ENCODE assay signal across 1 cellular context in genomic region chr1:50175711-50176562, GRCh38.
TF ChIP-seq lines count a peak whose summit lies in the region.

No MANE protein-coding gene starts in this region.

TF ChIP-seq in H1, 55 proteins besides CTCF, POLR2A, EP300 and RAD21 (continued from another document):
- no peak for TF ChIP-seq ATF2 (IDR thresholded peaks at IDR 0.05; ENCODE audit: low read length)
- TF ChIP-seq FOSL1 (IDR thresholded peaks at IDR 0.05; ENCODE audit: insufficient read depth, low read depth, low read length): no peak
- TF ChIP-seq KDM5A (IDR thresholded peaks at IDR 0.05; ENCODE audit: low read length): no peak
- no peak for TF ChIP-seq POU5F1 (IDR thresholded peaks at IDR 0.05; ENCODE audit: low read depth, low read length)
- TF ChIP-seq SIX5 (IDR thresholded peaks at IDR 0.05; ENCODE audit: low read depth, low read length): no peak
- TF ChIP-seq TEAD4 (IDR thresholded peaks at IDR 0.05; ENCODE audit: low read depth, low read length): no peak
- no peak for TF ChIP-seq MAX (IDR thresholded peaks at IDR 0.05)
- TF ChIP-seq TAF7 (optimal IDR thresholded peaks at IDR 0.05; ENCODE audit: borderline replicate concordance, low read depth, low read length): no peak
- TF ChIP-seq ZNF274 (IDR thresholded peaks at IDR 0.05; ENCODE audit: borderline replicate concordance, extremely low read depth, low read length): no peak
